ENCODE assay signal across 8 cellular contexts in the genomic region with DNA sequence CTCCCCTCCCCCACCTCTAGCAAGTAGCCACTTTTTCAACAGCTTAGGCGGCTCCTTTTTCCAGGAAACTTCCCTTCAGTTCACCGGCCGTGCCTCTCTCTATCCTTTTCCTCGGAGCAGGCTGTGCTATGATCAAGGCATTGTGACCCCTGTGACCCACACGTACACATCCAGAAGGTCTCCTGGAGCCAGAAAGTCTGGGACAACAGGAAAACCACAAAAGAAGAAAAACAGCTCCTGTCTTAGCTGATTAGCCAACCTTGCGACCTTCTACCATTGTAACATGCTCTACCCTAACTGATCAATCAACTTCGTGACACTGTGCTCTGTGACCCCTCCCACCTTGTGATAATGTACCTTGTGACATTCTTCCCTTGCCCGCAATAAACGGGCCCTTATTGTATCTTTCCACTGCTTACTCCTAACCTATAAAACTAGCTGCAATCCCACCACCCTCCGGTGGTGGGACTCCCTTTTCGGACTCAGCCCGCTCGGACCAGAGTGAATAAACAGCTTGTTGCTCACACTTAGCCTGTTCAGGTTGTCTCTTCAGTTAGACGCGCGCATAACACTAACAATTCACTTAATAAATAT. TPM values are rescaled to one million over a fixed set of nuclear protein-coding genes. Genes with fewer than 3 reads are reported as not detected.
A peak's percentile ranks its signal among the peaks of the same experiment; 100 is the strongest.
DNase-seq lines count a peak whose midpoint lies in the region; ATAC-seq, FAIRE-seq and TF ChIP-seq lines count a peak whose summit lies in the region.

No MANE protein-coding gene starts in this region.

- no peaks in the 10 kb centered on the region for H3K36me3 ChIP-seq in bronchial epithelial cell (ENCODE audit: control insufficient read depth, insufficient read depth, low read length)

- peak; percentile 21 for TF ChIP-seq CTCF in bronchial epithelial cell (IDR thresholded peaks at IDR 0.05; ENCODE audit: insufficient read depth, low read length, severe bottlenecking)

- H3K27ac ChIP-seq in skin epidermis = peak overlapping the region in 7 of 21 experiments; percentile 13 to 60 (median 31)

- peaks cover 47 to 79% of the 10 kb centered on the region in 2 donors for H3K4me1 Mint-ChIP-seq in immature natural killer cell

- H3K27ac Mint-ChIP-seq in immature natural killer cell = peak overlapping the region in 5 of 6 donors; percentile 51 to 99 (median 95)

- FAIRE-seq in H54 (lab: Jason Lieb, UNC) (peak; percentile 79), bronchial epithelial cell (lab: Jason Lieb, UNC) (no peak)

- peak overlapping the region; percentile 96 to 98 (median 97) for H3K4me3 Mint-ChIP-seq in immature natural killer cell

- no peak for TF ChIP-seq POLR2A in H54 (IDR thresholded peaks at IDR 0.05; ENCODE audit: low read depth, low read length)

- ATAC-seq in GM18870 (IDR thresholded peaks at IDR 0.05; ENCODE audit: unreplicated experiment) = no peak

- peaks cover 0 to 6% (median 4%) of the 10 kb centered on the region in 6 donors for H3K9me3 Mint-ChIP-seq in immature natural killer cell

- no peaks in the 10 kb centered on the region for H3K27me3 ChIP-seq in bronchial epithelial cell (ENCODE audit: control insufficient read depth, insufficient read depth, low read length)

- H3K36me3 Mint-ChIP-seq in immature natural killer cell = peaks cover 0 to 3% (median 0%) of the 10 kb centered on the region in 3 donors

- peak overlapping the region; percentile 74 for H3K4me3 ChIP-seq in bronchial epithelial cell (ENCODE audit: low read depth, low read length)
- H3K4me3 ChIP-seq in skin epidermis = peak overlapping the region; percentile 55 to 69 (median 59)

- peak; percentile 45 for DNase-seq in DMS79 (lab: John Stamatoyannopoulos, UW)
- peak; percentile 63 for DNase-seq in H54 (ENCODE audit: insufficient read length, low spot score)
- DNase-seq in NCI-H1694 (lab: John Stamatoyannopoulos, UW) = peak; percentile 62
- peak in 3 of 5 experiments; percentile 22 to 64 (median 43) for DNase-seq in T-helper 2 cell
- DNase-seq in bronchial epithelial cell (ENCODE audit: low read depth) = peak; percentile 62
- DNase-seq in immature natural killer cell = peak in 1 of 3 donors; percentile 46

- peaks cover 38 to 62% (median 50%) of the 10 kb centered on the region in 3 donors for H3K27me3 Mint-ChIP-seq in immature natural killer cell (ENCODE audit: low read depth in 3 of 3)

RNA-seq across cellular contexts. Expression of a gene that starts 24.2 kb away (rescaled TPM):
- total RNA-seq in bronchial epithelial cell = 3.8 and 3.9 TPM in 2 replicates
- polyA plus RNA-seq in immature natural killer cell = not detected

RNA-seq across cellular contexts. Expression of a gene that starts 57.1 kb away (rescaled TPM):
- 27.0 and 39.0 TPM in 2 replicates for total RNA-seq in bronchial epithelial cell
- polyA plus RNA-seq in immature natural killer cell = 10 to 100 TPM; 30.2 to 51.1 (median 43.0) TPM
